1 cellular context compared by ENCODE assay signal in the genomic region with DNA sequence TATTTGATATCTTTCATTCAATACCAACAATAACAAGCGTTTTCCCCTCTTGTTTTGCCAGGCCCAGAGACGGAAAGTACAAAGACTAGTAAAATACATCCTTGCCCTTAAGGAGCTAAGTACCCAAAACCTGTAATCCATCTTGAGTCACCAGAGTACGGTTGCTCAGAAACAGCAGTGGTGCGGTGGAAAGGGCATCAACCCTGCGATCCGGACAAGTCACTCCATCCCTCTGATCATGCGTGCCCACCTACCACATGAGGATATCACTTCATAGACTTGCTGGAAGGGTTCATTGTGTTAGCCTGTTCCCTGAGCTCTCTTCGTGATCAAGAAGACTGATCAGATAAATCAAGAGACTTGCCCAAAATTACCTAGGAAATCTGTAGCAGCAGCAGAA.
TF ChIP-seq lines count a peak whose summit lies in the region.

No MANE protein-coding gene starts in this region.

TF ChIP-seq in GM23338, 12 proteins besides CTCF, POLR2A, EP300 and RAD21:
- TF ChIP-seq, protein P1, sequence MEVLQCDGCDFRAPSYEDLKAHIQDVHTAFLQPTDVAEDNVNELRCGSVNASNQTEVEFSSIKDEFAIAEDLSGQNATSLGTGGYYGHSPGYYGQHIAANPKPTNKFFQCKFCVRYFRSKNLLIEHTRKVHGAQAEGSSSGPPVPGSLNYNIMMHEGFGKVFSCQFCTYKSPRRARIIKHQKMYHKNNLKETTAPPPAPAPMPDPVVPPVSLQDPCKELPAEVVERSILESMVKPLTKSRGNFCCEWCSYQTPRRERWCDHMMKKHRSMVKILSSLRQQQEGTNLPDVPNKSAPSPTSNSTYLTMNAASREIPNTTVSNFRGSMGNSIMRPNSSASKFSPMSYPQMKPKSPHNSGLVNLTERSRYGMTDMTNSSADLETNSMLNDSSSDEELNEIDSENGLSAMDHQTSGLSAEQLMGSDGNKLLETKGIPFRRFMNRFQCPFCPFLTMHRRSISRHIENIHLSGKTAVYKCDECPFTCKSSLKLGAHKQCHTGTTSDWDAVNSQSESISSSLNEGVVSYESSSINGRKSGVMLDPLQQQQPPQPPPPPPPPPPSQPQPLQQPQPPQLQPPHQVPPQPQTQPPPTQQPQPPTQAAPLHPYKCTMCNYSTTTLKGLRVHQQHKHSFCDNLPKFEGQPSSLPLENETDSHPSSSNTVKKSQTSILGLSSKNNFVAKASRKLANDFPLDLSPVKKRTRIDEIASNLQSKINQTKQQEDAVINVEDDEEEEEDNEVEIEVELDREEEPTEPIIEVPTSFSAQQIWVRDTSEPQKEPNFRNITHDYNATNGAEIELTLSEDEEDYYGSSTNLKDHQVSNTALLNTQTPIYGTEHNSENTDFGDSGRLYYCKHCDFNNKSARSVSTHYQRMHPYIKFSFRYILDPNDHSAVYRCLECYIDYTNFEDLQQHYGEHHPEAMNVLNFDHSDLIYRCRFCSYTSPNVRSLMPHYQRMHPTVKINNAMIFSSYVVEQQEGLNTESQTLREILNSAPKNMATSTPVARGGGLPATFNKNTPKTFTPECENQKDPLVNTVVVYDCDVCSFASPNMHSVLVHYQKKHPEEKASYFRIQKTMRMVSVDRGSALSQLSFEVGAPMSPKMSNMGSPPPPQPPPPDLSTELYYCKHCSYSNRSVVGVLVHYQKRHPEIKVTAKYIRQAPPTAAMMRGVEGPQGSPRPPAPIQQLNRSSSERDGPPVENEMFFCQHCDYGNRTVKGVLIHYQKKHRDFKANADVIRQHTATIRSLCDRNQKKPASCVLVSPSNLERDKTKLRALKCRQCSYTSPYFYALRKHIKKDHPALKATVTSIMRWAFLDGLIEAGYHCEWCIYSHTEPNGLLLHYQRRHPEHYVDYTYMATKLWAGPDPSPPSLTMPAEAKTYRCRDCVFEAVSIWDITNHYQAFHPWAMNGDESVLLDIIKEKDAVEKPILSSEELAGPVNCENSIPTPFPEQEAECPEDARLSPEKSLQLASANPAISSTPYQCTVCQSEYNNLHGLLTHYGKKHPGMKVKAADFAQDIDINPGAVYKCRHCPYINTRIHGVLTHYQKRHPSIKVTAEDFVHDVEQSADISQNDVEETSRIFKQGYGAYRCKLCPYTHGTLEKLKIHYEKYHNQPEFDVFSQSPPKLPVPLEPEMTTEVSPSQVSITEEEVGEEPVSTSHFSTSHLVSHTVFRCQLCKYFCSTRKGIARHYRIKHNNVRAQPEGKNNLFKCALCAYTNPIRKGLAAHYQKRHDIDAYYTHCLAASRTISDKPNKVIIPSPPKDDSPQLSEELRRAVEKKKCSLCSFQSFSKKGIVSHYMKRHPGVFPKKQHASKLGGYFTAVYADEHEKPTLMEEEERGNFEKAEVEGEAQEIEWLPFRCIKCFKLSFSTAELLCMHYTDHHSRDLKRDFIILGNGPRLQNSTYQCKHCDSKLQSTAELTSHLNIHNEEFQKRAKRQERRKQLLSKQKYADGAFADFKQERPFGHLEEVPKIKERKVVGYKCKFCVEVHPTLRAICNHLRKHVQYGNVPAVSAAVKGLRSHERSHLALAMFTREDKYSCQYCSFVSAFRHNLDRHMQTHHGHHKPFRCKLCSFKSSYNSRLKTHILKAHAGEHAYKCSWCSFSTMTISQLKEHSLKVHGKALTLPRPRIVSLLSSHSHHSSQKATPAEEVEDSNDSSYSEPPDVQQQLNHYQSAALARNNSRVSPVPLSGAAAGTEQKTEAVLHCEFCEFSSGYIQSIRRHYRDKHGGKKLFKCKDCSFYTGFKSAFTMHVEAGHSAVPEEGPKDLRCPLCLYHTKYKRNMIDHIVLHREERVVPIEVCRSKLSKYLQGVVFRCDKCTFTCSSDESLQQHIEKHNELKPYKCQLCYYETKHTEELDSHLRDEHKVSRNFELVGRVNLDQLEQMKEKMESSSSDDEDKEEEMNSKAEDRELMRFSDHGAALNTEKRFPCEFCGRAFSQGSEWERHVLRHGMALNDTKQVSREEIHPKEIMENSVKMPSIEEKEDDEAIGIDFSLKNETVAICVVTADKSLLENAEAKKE (CRISPR knock-in tag; IDR thresholded peaks at IDR 0.05) = no peak
- TF ChIP-seq, protein P2, sequence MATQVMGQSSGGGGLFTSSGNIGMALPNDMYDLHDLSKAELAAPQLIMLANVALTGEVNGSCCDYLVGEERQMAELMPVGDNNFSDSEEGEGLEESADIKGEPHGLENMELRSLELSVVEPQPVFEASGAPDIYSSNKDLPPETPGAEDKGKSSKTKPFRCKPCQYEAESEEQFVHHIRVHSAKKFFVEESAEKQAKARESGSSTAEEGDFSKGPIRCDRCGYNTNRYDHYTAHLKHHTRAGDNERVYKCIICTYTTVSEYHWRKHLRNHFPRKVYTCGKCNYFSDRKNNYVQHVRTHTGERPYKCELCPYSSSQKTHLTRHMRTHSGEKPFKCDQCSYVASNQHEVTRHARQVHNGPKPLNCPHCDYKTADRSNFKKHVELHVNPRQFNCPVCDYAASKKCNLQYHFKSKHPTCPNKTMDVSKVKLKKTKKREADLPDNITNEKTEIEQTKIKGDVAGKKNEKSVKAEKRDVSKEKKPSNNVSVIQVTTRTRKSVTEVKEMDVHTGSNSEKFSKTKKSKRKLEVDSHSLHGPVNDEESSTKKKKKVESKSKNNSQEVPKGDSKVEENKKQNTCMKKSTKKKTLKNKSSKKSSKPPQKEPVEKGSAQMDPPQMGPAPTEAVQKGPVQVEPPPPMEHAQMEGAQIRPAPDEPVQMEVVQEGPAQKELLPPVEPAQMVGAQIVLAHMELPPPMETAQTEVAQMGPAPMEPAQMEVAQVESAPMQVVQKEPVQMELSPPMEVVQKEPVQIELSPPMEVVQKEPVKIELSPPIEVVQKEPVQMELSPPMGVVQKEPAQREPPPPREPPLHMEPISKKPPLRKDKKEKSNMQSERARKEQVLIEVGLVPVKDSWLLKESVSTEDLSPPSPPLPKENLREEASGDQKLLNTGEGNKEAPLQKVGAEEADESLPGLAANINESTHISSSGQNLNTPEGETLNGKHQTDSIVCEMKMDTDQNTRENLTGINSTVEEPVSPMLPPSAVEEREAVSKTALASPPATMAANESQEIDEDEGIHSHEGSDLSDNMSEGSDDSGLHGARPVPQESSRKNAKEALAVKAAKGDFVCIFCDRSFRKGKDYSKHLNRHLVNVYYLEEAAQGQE (IDR thresholded peaks at IDR 0.05; ENCODE audit: unreplicated experiment) = no peak
- TF ChIP-seq JUNB (IDR thresholded peaks at IDR 0.05; ENCODE audit: unreplicated experiment) = no peak
- TF ChIP-seq STAT1 (IDR thresholded peaks at IDR 0.05; ENCODE audit: unreplicated experiment) = no peak
- TF ChIP-seq NANOG (IDR thresholded peaks at IDR 0.05; ENCODE audit: borderline replicate concordance) = no peak
- TF ChIP-seq ZNF114 (CRISPR knock-in tag; IDR thresholded peaks at IDR 0.05) = no peak
- no peak for TF ChIP-seq CREB1 (CRISPR knock-in tag; IDR thresholded peaks at IDR 0.05; ENCODE audit: low read depth)
- TF ChIP-seq EZH2phosphoT487 (IDR thresholded peaks at IDR 0.05; ENCODE audit: unreplicated experiment) = no peak
- TF ChIP-seq, protein P3, sequence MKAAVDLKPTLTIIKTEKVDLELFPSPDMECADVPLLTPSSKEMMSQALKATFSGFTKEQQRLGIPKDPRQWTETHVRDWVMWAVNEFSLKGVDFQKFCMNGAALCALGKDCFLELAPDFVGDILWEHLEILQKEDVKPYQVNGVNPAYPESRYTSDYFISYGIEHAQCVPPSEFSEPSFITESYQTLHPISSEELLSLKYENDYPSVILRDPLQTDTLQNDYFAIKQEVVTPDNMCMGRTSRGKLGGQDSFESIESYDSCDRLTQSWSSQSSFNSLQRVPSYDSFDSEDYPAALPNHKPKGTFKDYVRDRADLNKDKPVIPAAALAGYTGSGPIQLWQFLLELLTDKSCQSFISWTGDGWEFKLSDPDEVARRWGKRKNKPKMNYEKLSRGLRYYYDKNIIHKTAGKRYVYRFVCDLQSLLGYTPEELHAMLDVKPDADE (IDR thresholded peaks at IDR 0.05) = no peak
- no peak for TF ChIP-seq POLR2AphosphoS5 (IDR thresholded peaks at IDR 0.05; ENCODE audit: low read depth)
- TF ChIP-seq EZH2 (IDR thresholded peaks at IDR 0.05; ENCODE audit: low read depth, unreplicated experiment) = no peak
- TF ChIP-seq ZNF331 (CRISPR knock-in tag; IDR thresholded peaks at IDR 0.05; ENCODE audit: low read depth) = no peak
